ENCODE assay signal across 1 cellular context in the genomic region with DNA sequence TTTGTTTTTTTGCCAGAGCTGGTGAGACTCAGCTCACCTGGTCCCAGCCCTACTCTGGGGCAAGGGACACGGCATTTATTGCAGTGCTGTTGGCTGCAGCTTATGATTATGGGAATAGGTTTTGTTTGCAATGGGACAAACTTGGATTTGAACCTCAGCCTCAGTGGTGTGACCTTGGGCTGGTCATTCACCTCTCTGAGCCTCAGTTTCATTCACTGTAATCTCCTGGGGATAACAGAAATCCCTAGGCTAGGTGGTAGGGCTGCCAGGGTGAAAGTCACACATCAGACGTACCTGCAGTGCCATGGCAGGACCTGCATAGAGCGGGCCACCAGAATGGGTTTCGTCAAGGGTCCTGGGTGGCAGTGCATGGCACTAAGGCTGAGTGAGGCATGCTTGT.
TF ChIP-seq lines count a peak whose summit lies in the region.

No MANE protein-coding gene starts in this region.

TF ChIP-seq in IMR-90, 13 proteins besides CTCF, POLR2A, EP300 and RAD21:
- TF ChIP-seq RCOR1 (IDR thresholded peaks at IDR 0.05; ENCODE audit: insufficient replicate concordance, low read length) (no peak), CHD1 (IDR thresholded peaks at IDR 0.05; ENCODE audit: low read depth, low read length) (no peak)
